In genomic region chr19:1849132-1849474, GRCh38 we compare ENCODE assay signal across 2 cellular contexts.
TF ChIP-seq lines count a peak whose summit lies in the region.

No MANE protein-coding gene starts in this region.

TF ChIP-seq in A549, 52 proteins besides CTCF, POLR2A, EP300 and RAD21:
- TF ChIP-seq E2F6 (IDR thresholded peaks at IDR 0.05; ENCODE audit: borderline replicate concordance, low read depth), result no peak
- TF ChIP-seq NFE2L2 (conservative IDR thresholded peaks at IDR 0.05; ENCODE audit: low read length), result no peak
- no peak for TF ChIP-seq HOXA7 (CRISPR knock-in tag; IDR thresholded peaks at IDR 0.05)
- no peak for TF ChIP-seq RFX5 (IDR thresholded peaks at IDR 0.05)
- TF ChIP-seq ATOH8 (CRISPR knock-in tag; IDR thresholded peaks at IDR 0.05; ENCODE audit: low read depth), result no peak
- TF ChIP-seq KDM5A (IDR thresholded peaks at IDR 0.05), result no peak
- no peak for TF ChIP-seq JUNB (IDR thresholded peaks at IDR 0.05)
- no peak for TF ChIP-seq EHF (CRISPR knock-in tag; IDR thresholded peaks at IDR 0.05)
- no peak for TF ChIP-seq NR3C1 (IDR thresholded peaks at IDR 0.05)
- no peak for TF ChIP-seq MAFK (IDR thresholded peaks at IDR 0.05; ENCODE audit: partially characterized antibody)
- TF ChIP-seq GATA3 (IDR thresholded peaks at IDR 0.05; ENCODE audit: borderline replicate concordance), result no peak
- no peak for TF ChIP-seq CBX8 (IDR thresholded peaks at IDR 0.05)
- TF ChIP-seq NPAS2 (CRISPR knock-in tag; IDR thresholded peaks at IDR 0.05; ENCODE audit: borderline replicate concordance), result no peak
- no peak for TF ChIP-seq ZNF302 (CRISPR knock-in tag; IDR thresholded peaks at IDR 0.05)
- TF ChIP-seq ESRRA (IDR thresholded peaks at IDR 0.05; ENCODE audit: borderline replicate concordance, low read length), result no peak
- TF ChIP-seq HOXB5 (CRISPR knock-in tag; IDR thresholded peaks at IDR 0.05), result no peak
- TF ChIP-seq BCL3 (IDR thresholded peaks at IDR 0.05), result no peak
- no peak for TF ChIP-seq PHF8 (IDR thresholded peaks at IDR 0.05; ENCODE audit: borderline replicate concordance, low read depth)
- TF ChIP-seq SREBF2 (IDR thresholded peaks at IDR 0.05), result no peak
- no peak for TF ChIP-seq JUN (IDR thresholded peaks at IDR 0.05)

TF ChIP-seq in HCT116, 20 proteins besides CTCF, POLR2A, EP300 and RAD21:
- TF ChIP-seq ELF1 (IDR thresholded peaks at IDR 0.05; ENCODE audit: borderline replicate concordance, low read depth), result no peak
- TF ChIP-seq EZH2phosphoT487 (IDR thresholded peaks at IDR 0.05; ENCODE audit: borderline replicate concordance), result no peak
- TF ChIP-seq CEBPB (IDR thresholded peaks at IDR 0.05; ENCODE audit: low read depth), result no peak
- TF ChIP-seq SIN3A (IDR thresholded peaks at IDR 0.05; ENCODE audit: low read depth), result no peak
- no peak for TF ChIP-seq SRF (IDR thresholded peaks at IDR 0.05; ENCODE audit: low read depth)
- TF ChIP-seq ZFX (IDR thresholded peaks at IDR 0.05), result no peak
- TF ChIP-seq POLR2AphosphoS5 (IDR thresholded peaks at IDR 0.05; ENCODE audit: low read depth, low read length), result no peak
- TF ChIP-seq SP1 (IDR thresholded peaks at IDR 0.05; ENCODE audit: low read depth), result no peak
- TF ChIP-seq JUND (IDR thresholded peaks at IDR 0.05), result no peak
- TF ChIP-seq ZNF274 (IDR thresholded peaks at IDR 0.05; ENCODE audit: low read depth, low read length), result no peak
- no peak for TF ChIP-seq TCF7L2 (IDR thresholded peaks at IDR 0.05; ENCODE audit: borderline replicate concordance, extremely low read depth, insufficient read depth, insufficient read length)
- TF ChIP-seq ZBTB33 (IDR thresholded peaks at IDR 0.05; ENCODE audit: extremely low read depth, insufficient replicate concordance, low read length), result no peak
- no peak for TF ChIP-seq ATF3 (IDR thresholded peaks at IDR 0.05)
- no peak for TF ChIP-seq EGR1 (IDR thresholded peaks at IDR 0.05; ENCODE audit: low read depth)
- no peak for TF ChIP-seq MAX (IDR thresholded peaks at IDR 0.05)
- no peak for TF ChIP-seq EZH2 (IDR thresholded peaks at IDR 0.05)
- TF ChIP-seq FOSL1 (IDR thresholded peaks at IDR 0.05; ENCODE audit: low read depth), result no peak
- no peak for TF ChIP-seq REST (IDR thresholded peaks at IDR 0.05; ENCODE audit: low read depth)
